17 cellular contexts compared by ENCODE assay signal in genomic region chr13:27118428-27119054, GRCh38.
"Had no signal": no experiment of that assay in that cellular context is flagged by ENCODE, and none has a peak within 500 bp of the region (broad histone marks: within the 10 kb centered on the region; RNA-seq: fewer than 3 reads in every experiment).

No MANE protein-coding gene starts in this region.

- H3K4me3 ChIP-seq: cardiac muscle cell, colonic mucosa, esophagus squamous epithelium, lower lobe of right lung, suprapubic skin, upper lobe of left lung had no signal

- H3K9me3 ChIP-seq: colonic mucosa, esophagus squamous epithelium, lower lobe of right lung, suprapubic skin, upper lobe of left lung had no signal

- H3K27me3 ChIP-seq: cardiac muscle cell, colonic mucosa, esophagus squamous epithelium, suprapubic skin, upper lobe of left lung had no signal

- H3K4me3 Mint-ChIP-seq: activated CD4-positive, alpha-beta T cell treated with anti-CD3 and anti-CD28 coated beads, Interleukin-2, amount 10 ng/mL, durations not matched to agents 7 days and 5 days; naive thymus-derived CD8-positive, alpha-beta T cell had no signal

- H3K27me3 Mint-ChIP-seq: activated CD4-positive, alpha-beta T cell treated with anti-CD3 and anti-CD28 coated beads, Interleukin-2, amount 10 ng/mL, durations not matched to agents 7 days and 5 days; naive thymus-derived CD8-positive, alpha-beta T cell had no signal

- H3K27ac Mint-ChIP-seq: activated CD4-positive, alpha-beta T cell treated with anti-CD3 and anti-CD28 coated beads, Interleukin-2, amount 10 ng/mL, durations not matched to agents 7 days and 5 days had no signal

- H3K4me1 ChIP-seq: colonic mucosa, suprapubic skin had no signal

- H3K27ac ChIP-seq: cardiac muscle cell, colonic mucosa, esophagus squamous epithelium, lower lobe of right lung, suprapubic skin, upper lobe of left lung had no signal

- ATAC-seq: left cardiac atrium; lower lobe of right lung; naive thymus-derived CD8-positive, alpha-beta T cell; sciatic nerve had no signal

- DNase-seq: activated CD4-positive, alpha-beta T cell treated with anti-CD3 and anti-CD28 coated beads, Interleukin-2, amount 10 ng/mL, durations not matched to agents 7 days and 5 days; activated gamma-delta T cell treated with Interleukin-2 at 50 U/mL for 16 hours; colonic mucosa; esophagus squamous epithelium; foreskin fibroblast; head of caudate nucleus; left cardiac atrium; lower lobe of right lung; naive thymus-derived CD8-positive, alpha-beta T cell; occipital lobe; stimulated activated CD4-positive, alpha-beta T cell treated with anti-CD3 and anti-CD28 coated beads, Interleukin-2, amount 100 ng/mL, for 24 hours; stimulated activated naive CD4-positive, alpha-beta T cell treated with Interleukin-2 at 50 U/mL for 16 hours; T1000; upper lobe of left lung had no signal

- H3K36me3 ChIP-seq: cardiac muscle cell, colonic mucosa had no signal
